In the genomic region with DNA sequence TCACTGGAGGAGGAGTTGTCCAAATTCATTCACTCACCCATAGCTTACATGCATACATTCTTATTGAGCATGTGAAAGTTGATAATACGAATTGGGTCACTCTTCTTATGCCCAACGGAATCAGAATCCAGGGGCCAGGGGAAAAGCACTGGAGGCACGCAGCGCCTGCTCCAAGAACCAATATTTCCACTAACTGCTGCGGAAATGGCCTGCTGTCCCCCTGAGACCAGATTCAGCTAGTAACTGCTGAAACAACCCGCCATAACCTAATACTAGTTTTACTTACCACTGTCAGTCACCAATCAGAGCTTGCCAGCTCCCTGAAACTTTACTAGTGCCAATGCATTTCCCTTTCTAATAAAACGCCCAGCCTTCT, we compare ENCODE assay signal across 8 cellular contexts. TPM values are rescaled to one million over a fixed set of nuclear protein-coding genes. Genes with fewer than 3 reads are reported as not detected.
DNase-seq lines count a peak whose midpoint lies in the region; TF ChIP-seq lines count a peak whose summit lies in the region.

No MANE protein-coding gene starts in this region.

- H3K4me2 ChIP-seq in DOHH2 (ENCODE audit: low read length) (peak overlapping the region; percentile 90), fibroblast of lung (ENCODE audit: extremely low read depth, insufficient read depth, low read length) (peak overlapping the region; percentile 96)

- H3K27me3 ChIP-seq in DOHH2 (ENCODE audit: control insufficient read depth, low read length) (peaks cover 20% of the 10 kb centered on the region), fibroblast of lung (ENCODE audit: control insufficient read depth, insufficient read depth, low read length) (no peaks in the 10 kb centered on the region), prostate gland (replicated peaks; ENCODE audit: insufficient read depth) (no peaks in the 10 kb centered on the region)

- H3K79me2 ChIP-seq in DOHH2 (ENCODE audit: control insufficient read depth, low read length) (peaks cover 43% of the 10 kb centered on the region), fibroblast of lung (ENCODE audit: control insufficient read depth, insufficient read depth, low read length) (peaks cover 42% of the 10 kb centered on the region)

- peak overlapping the region; percentile 92 for H2AFZ ChIP-seq in fibroblast of lung (ENCODE audit: low read length)

- WGBS in prostate gland: 68% methylated on average over 7 of the region's 7 CpGs

- H3K9me2 ChIP-seq in DOHH2 (replicated peaks; ENCODE audit: control insufficient read depth, low read length): no peaks in the 10 kb centered on the region

- intact Hi-C loops in prostate gland (cut with DNase I): loop anchor here (5.0 kb wide), 2 partner anchors 66 to 74 kb away; partner anchors contain the start of genes NSFL1C and SDCBP2

- TF ChIP-seq CTCF in DOHH2 (IDR thresholded peaks at IDR 0.05; ENCODE audit: low read depth, low read length, poor library complexity, severe bottlenecking) (no peak), fibroblast of lung (conservative IDR thresholded peaks at IDR 0.05 in 1 of 2, IDR thresholded peaks at IDR 0.05 in 1 of 2; ENCODE audit: low read depth in 1 of 2, low read length in 2 of 2) (no peak), prostate gland (IDR thresholded peaks at IDR 0.05) (no peak)

- no peak overlapping the region for H3K27ac ChIP-seq in DOHH2 (ENCODE audit: low read depth, low read length)
- H3K27ac ChIP-seq in SK-N-MC: no peak overlapping the region
- peak overlapping the region; percentile 79 for H3K27ac ChIP-seq in fibroblast of lung (ENCODE audit: insufficient read depth, low read length)
- peak overlapping the region; percentile 57 to 80 for H3K27ac ChIP-seq in prostate gland

- H3K36me3 ChIP-seq in DOHH2 (ENCODE audit: control insufficient read depth, low read length): peaks cover 29% of the 10 kb centered on the region
- peaks cover 5% of the 10 kb centered on the region; the same call in 1 of the 2 replicates for H3K36me3 ChIP-seq in SK-N-MC (ENCODE audit: insufficient read depth, low read length)
- peaks cover 2% of the 10 kb centered on the region for H3K36me3 ChIP-seq in fibroblast of lung (ENCODE audit: control insufficient read depth, insufficient read depth, low read length)
- no peaks in the 10 kb centered on the region for H3K36me3 ChIP-seq in prostate gland

- no peak for TF ChIP-seq POLR2A in prostate gland (IDR thresholded peaks at IDR 0.05)

- H3K4me3 ChIP-seq in DOHH2 (ENCODE audit: low read length): peak overlapping the region; percentile 94
- peak overlapping the region; percentile 93 for H3K4me3 ChIP-seq in SK-N-MC
- H3K4me3 ChIP-seq in fibroblast of lung (replicated peaks in 1 of 4; ENCODE audit: control extremely low read depth in 1 of 4, insufficient read depth in 1 of 4, low read depth in 3 of 4, low read length in 4 of 4): peak overlapping the region; percentile 85 to 94 (median 92)
- peak overlapping the region; percentile 88 to 96 for H3K4me3 ChIP-seq in prostate gland

- peaks cover 6% of the 10 kb centered on the region; the same call in 1 of the 2 replicates for H3F3A ChIP-seq in DOHH2 (ENCODE audit: control insufficient read depth, insufficient read depth)

- peak overlapping the region; percentile 64 for H3K9ac ChIP-seq in SK-N-MC (ENCODE audit: insufficient read length)
- no peak overlapping the region for H3K9ac ChIP-seq in fibroblast of lung (ENCODE audit: insufficient read depth, low read length)

- peaks cover 29% of the 10 kb centered on the region for H4K20me1 ChIP-seq in DOHH2 (ENCODE audit: control insufficient read depth, insufficient read depth, low read depth, low read length)
- H4K20me1 ChIP-seq in fibroblast of lung (ENCODE audit: control insufficient read depth, extremely low read depth, insufficient read depth, low read length): no peaks in the 10 kb centered on the region

- H3K4me1 ChIP-seq in DOHH2 (ENCODE audit: control insufficient read depth, low read length) (peaks cover 64% of the 10 kb centered on the region), fibroblast of lung (ENCODE audit: control insufficient read depth, extremely low read depth, insufficient read depth, low read length) (peaks cover 16% of the 10 kb centered on the region), prostate gland (replicated peaks) (peaks cover 17% of the 10 kb centered on the region)

- DNase-seq in SK-N-MC (ENCODE audit: low read depth, low spot score) (no peak), fibroblast of lung (ENCODE audit: low read depth in 2 of 2) (no peak), prostate gland (ENCODE audit: low spot score) (no peak), NCI-H1694 (lab: John Stamatoyannopoulos, UW) (no peak), glomerular visceral epithelial cell (ENCODE audit: extremely low spot score) (no peak), hypothalamus (lab: John Stamatoyannopoulos, UW) (no peak)
- DNase-seq in stimulated activated CD8-positive, alpha-beta memory T cell treated with anti-CD3 and anti-CD28 coated beads, Interleukin-4, amount 100 ng/mL, for 48 hours: no peak

- no peaks in the 10 kb centered on the region for H3K9me3 ChIP-seq in DOHH2 (ENCODE audit: control insufficient read depth, insufficient read depth, low read length)
- no peaks in the 10 kb centered on the region for H3K9me3 ChIP-seq in SK-N-MC (ENCODE audit: low read depth, low read length)
- H3K9me3 ChIP-seq in fibroblast of lung (ENCODE audit: control insufficient read depth, insufficient read depth, low read depth, low read length): no peaks in the 10 kb centered on the region
- H3K9me3 ChIP-seq in prostate gland: no peaks in the 10 kb centered on the region

RNA-seq across cellular contexts. Expression of gene FKBP1A, which starts 0.6 kb away (rescaled TPM):
- 71.4 and 120 TPM in 2 replicates for total RNA-seq in fibroblast of lung
- 440 and 556 TPM in 2 replicates for polyA plus RNA-seq in fibroblast of lung
- polyA plus RNA-seq in fibroblast of lung (2012): 406 and 499 TPM in 2 replicates
- polyA minus RNA-seq in fibroblast of lung (ENCODE audit: low replicate concordance): 1,060 and 1,140 TPM in 2 replicates
- 100 to 1,000 TPM; 103 to 161 TPM for total RNA-seq in prostate gland

Comparison
In these comparisons a context has a peak if more than half of its experiments do, and no peak if none do; other contexts are left out.
1. H3K27ac ChIP-seq: peak in fibroblast of lung (single experiment) and prostate gland (2 of 2); none in DOHH2 (single experiment) and SK-N-MC (single experiment).
2. Peak in every context shown above with its lines, with median percentiles within 50 percentile points of each other: H3K4me3 ChIP-seq.